7 cellular contexts compared by ENCODE assay signal in genomic region chr18:47063070-47063469, GRCh38. TPM values are rescaled to one million over a fixed set of nuclear protein-coding genes. Genes with fewer than 3 reads are reported as not detected.
"Had no signal": no experiment of that assay in that cellular context is flagged by ENCODE, and none has a peak within 500 bp of the region (broad histone marks: within the 10 kb centered on the region; RNA-seq: fewer than 3 reads in every experiment).

No MANE protein-coding gene starts in this region.

- DNase-seq: H9, HCEC 1CT, IMR-90 had no signal

RNA-seq across cellular contexts. Expression of gene ELOA2, which starts 27.6 kb away (rescaled TPM):
- total RNA-seq: GM23338, H1, H9, HT-29, IMR-90, K562 had no signal
